In genomic region chr20:39338977-39339376, GRCh38 we compare ENCODE assay signal across 9 cellular contexts.
DNase-seq lines count a peak whose midpoint lies in the region; ATAC-seq and TF ChIP-seq lines count a peak whose summit lies in the region.
"Had no signal": no experiment of that assay in that cellular context is flagged by ENCODE, and none has a peak within 500 bp of the region (broad histone marks: within the 10 kb centered on the region; RNA-seq: fewer than 3 reads in every experiment).

No MANE protein-coding gene starts in this region.

- no peak overlapping the region for H3K27ac ChIP-seq in A673 (ENCODE audit: low read depth, low read length, poor library complexity, severe bottlenecking)
- H3K27ac ChIP-seq in stomach: no peak overlapping the region
- no peak overlapping the region for H3K27ac ChIP-seq in coronary artery
- H3K27ac ChIP-seq: tibial artery had no signal

- 11 to 45% (median 21%) methylated on average over 1 of the region's 1 CpG for WGBS in stomach, 5 donors

- POLR2A ChIA-PET in A673 (lab: Charles Lee; ENCODE audit: low non-redundant PET): no interaction called here

- no peaks in the 10 kb centered on the region for H3K4me1 ChIP-seq in A673 (ENCODE audit: insufficient read depth, low read length, poor library complexity, severe bottlenecking)
- H3K4me1 ChIP-seq in stomach: no peaks in the 10 kb centered on the region
- H3K4me1 ChIP-seq: tibial artery had no signal

- ATAC-seq in GM19351 (IDR thresholded peaks at IDR 0.05; ENCODE audit: unreplicated experiment) (peak; percentile 97), HG03095 (IDR thresholded peaks at IDR 0.05; ENCODE audit: unreplicated experiment) (peak; percentile 96)

- no TSS peak for BruUV-seq in A673 (replicated peaks; lab: Mats Ljungman, UMichigan)

- TF ChIP-seq CTCF in A673 (conservative IDR thresholded peaks at IDR 0.05; ENCODE audit: low read depth, low read length) (no peak), stomach (IDR thresholded peaks at IDR 0.05) (no peak), coronary artery (IDR thresholded peaks at IDR 0.05) (no peak)

- no peaks in the 10 kb centered on the region for H3K36me3 ChIP-seq in A673 (ENCODE audit: insufficient read depth, low read length, poor library complexity, severe bottlenecking)
- H3K36me3 ChIP-seq in stomach: no peaks in the 10 kb centered on the region
- H3K36me3 ChIP-seq: tibial artery had no signal

- no peak for TF ChIP-seq EP300 in stomach (IDR thresholded peaks at IDR 0.05)

- no peaks in the 10 kb centered on the region for H3K27me3 ChIP-seq in A673 (replicated peaks; ENCODE audit: insufficient read depth, low read depth, low read length, poor library complexity)
- H3K27me3 ChIP-seq in stomach: no peaks in the 10 kb centered on the region
- H3K27me3 ChIP-seq: tibial artery had no signal

- intact Hi-C loops in A673 (cut with micrococcal nuclease; ENCODE audit: unreplicated experiment) (no loop called here), stomach (cut with DNase I; ENCODE audit: low total_unique reads) (no loop called here)

- TF ChIP-seq POLR2A in stomach (IDR thresholded peaks at IDR 0.05): no peak

- peak; percentile 42 for DNase-seq in A673 (ENCODE audit: low spot score)
- peak; percentile 11 for DNase-seq in UCSD-AML1 (lab: John Stamatoyannopoulos, UW; ENCODE audit: unreplicated experiment)
- no peak for DNase-seq in NCI-H1417 treated with DMSO at 0.1 percent for 48 hours (lab: John Stamatoyannopoulos, UW)
- no peak for DNase-seq in stomach
- no peak for DNase-seq in coronary artery (ENCODE audit: low spot score)
- DNase-seq in GOT3 (lab: John Stamatoyannopoulos, UW): no peak

- no peaks in the 10 kb centered on the region for H3K9me3 ChIP-seq in A673 (ENCODE audit: low read depth, low read length, poor library complexity, severe bottlenecking)
- H3K9me3 ChIP-seq in stomach: no peaks in the 10 kb centered on the region
- H3K9me3 ChIP-seq: tibial artery had no signal

- H3K4me3 ChIP-seq in A673 (ENCODE audit: low read depth, low read length, poor library complexity, severe bottlenecking) (no peak overlapping the region), stomach (no peak overlapping the region), coronary artery (no peak overlapping the region)
- H3K4me3 ChIP-seq: tibial artery had no signal

- CTCF ChIA-PET in A673 (lab: Charles Lee): no interaction called here

Comparison
In these comparisons a context has a peak if more than half of its experiments do, and no peak if none do; other contexts are left out.
1. DNase-seq: peak in A673 (single experiment) and UCSD-AML1 (single experiment); none in NCI-H1417 treated with DMSO at 0.1 percent for 48 hours (single experiment), stomach (single experiment), coronary artery (single experiment) and GOT3 (single experiment).